ENCODE assay signal across 8 cellular contexts in the genomic region with DNA sequence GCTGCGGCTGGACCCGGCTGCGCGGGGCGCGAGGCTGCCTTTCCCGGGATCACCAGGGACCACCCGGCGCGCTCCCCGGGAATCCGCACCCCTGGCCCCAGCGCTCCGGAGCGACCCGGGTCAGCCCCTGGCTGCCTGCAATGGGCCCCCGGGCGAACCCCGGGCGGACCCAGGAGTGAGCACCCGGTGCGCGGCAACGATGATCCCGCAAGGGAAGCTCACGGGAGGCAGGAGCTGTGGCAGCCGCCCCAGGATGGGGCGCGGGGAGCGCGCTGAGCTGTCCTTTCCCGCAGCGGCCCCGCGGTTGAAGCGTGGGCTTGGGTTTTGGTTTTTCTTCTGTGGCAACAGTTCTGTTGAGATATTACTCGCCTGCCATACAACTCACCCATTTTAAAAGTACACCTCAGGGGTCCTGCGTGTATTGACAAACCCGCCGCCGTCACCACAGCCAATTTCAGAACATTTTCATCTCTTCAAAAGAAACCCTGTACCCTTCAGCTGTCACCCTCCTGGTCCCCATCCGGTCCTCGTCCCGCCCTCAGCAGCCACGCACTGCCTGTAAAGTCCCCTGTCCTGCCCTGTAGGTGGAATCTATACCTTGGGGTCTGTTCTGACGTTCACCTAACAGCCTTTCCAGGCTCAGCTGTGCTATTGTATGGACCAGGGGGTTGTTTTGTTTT. TPM values are rescaled to one million over a fixed set of nuclear protein-coding genes. Genes with fewer than 3 reads are reported as not detected.
DNase-seq lines count a peak whose midpoint lies in the region; ATAC-seq and TF ChIP-seq lines count a peak whose summit lies in the region.

No MANE protein-coding gene starts in this region.

- no peak for ATAC-seq in GM21367 (IDR thresholded peaks at IDR 0.05; ENCODE audit: unreplicated experiment)
- no peak for ATAC-seq in GM18511 (IDR thresholded peaks at IDR 0.05; ENCODE audit: unreplicated experiment)
- ATAC-seq in GM21360 (IDR thresholded peaks at IDR 0.05; ENCODE audit: unreplicated experiment), result no peak

- 0 out of 2 replicates have a peak, but pooled peaks cover 5% of the 10 kb centered on the region for H3K4me1 ChIP-seq in GM23248 (ENCODE audit: insufficient read depth)

- H2AFZ ChIP-seq in GM23248, result no peak overlapping the region

- H3K4me3 ChIP-seq in GM23248, result no peak overlapping the region
- peak overlapping the region; percentile 21 for H3K4me3 ChIP-seq in fibroblast of villous mesenchyme (ENCODE audit: low read depth, low read length)

- no peaks in the 10 kb centered on the region for H3K9me3 ChIP-seq in GM23248 (ENCODE audit: low read depth)

- in situ Hi-C loops in GM23248 (cut with MboI), result no loop called here

- TF ChIP-seq CTCF in fibroblast of villous mesenchyme (IDR thresholded peaks at IDR 0.05; ENCODE audit: insufficient read depth, low read depth, low read length), result no peak

- H3F3A ChIP-seq in GM23248 (ENCODE audit: insufficient read depth), result peaks cover 8% of the 10 kb centered on the region; the same call in 1 of the 2 replicates

- 7 to 8% methylated on average over 40 to 42 of the region's 46 CpGs for WGBS in GM23248 (ENCODE audit: low coverage in 1 of 2, low lambda C conversion rate in 2 of 2, missing lambda C conversion rate in 2 of 2), 2 experiments

- H3K9me2 ChIP-seq in GM23248 (ENCODE audit: insufficient read depth), result no peaks in the 10 kb centered on the region

- H3K27me3 ChIP-seq in GM23248 (replicated peaks; ENCODE audit: insufficient read depth), result peaks cover 32% of the 10 kb centered on the region

- DNase-seq in GM23248 (peak; percentile 34), fibroblast of villous mesenchyme (ENCODE audit: low read depth) (no peak), mucosa of gallbladder (ENCODE audit: low spot score) (no peak)
- DNase-seq in activated CD4-positive, alpha-beta T cell treated with anti-CD3 and anti-CD28 coated beads, Interleukin-2, amount 50 U/mL, for 48 hours, result peak; percentile 58 to 63
- DNase-seq in stimulated activated CD4-positive, alpha-beta T cell treated with anti-CD3 and anti-CD28 coated beads, Interleukin-15, amount 100 ng/mL, for 24 hours, result peak; percentile 67

- H3K4me2 ChIP-seq in GM23248 (ENCODE audit: unreplicated experiment), result no peak overlapping the region

- no peaks in the 10 kb centered on the region for H3K79me2 ChIP-seq in GM23248 (ENCODE audit: insufficient read depth)

- no peak overlapping the region for H3K9ac ChIP-seq in GM23248

- H3K36me3 ChIP-seq in GM23248 (ENCODE audit: low read depth), result no peaks in the 10 kb centered on the region

- H3K27ac ChIP-seq in GM23248, result no peak overlapping the region

- no peaks in the 10 kb centered on the region for H4K20me1 ChIP-seq in GM23248 (ENCODE audit: insufficient read depth)

RNA-seq across cellular contexts. Expression of a gene that starts 12.8 kb away (rescaled TPM):
- 8.2 and 14.1 TPM in 2 replicates for total RNA-seq in GM23248 (2014; rRNA removed; shearing (Covaris generic))
- polyA plus RNA-seq in GM23248 (2016; fragmentation: Nextera tagmentation; extraction: Ambion mirVana), result 34.0 and 37.1 TPM in 2 replicates
- 19.4 and 24.2 TPM in 2 replicates for total RNA-seq in fibroblast of villous mesenchyme
- 31.5 TPM for total RNA-seq in mucosa of gallbladder

RNA-seq across cellular contexts. Expression of a gene that starts 30.5 kb away (rescaled TPM):
- total RNA-seq in GM23248 (2014; rRNA removed; shearing (Covaris generic)), result 30.6 and 31.7 TPM in 2 replicates
- polyA plus RNA-seq in GM23248 (2016; fragmentation: Nextera tagmentation; extraction: Ambion mirVana), result 28.2 and 31.5 TPM in 2 replicates
- 12.6 and 25.0 TPM in 2 replicates for total RNA-seq in fibroblast of villous mesenchyme
- total RNA-seq in mucosa of gallbladder, result 101 TPM

Comparison
In these comparisons a context has a peak if more than half of its experiments do, and no peak if none do; other contexts are left out.
1. DNase-seq: peak in GM23248 (single experiment), activated CD4-positive, alpha-beta T cell treated with anti-CD3 and anti-CD28 coated beads, Interleukin-2, amount 50 U/mL, for 48 hours (2 of 2) and stimulated activated CD4-positive, alpha-beta T cell treated with anti-CD3 and anti-CD28 coated beads, Interleukin-15, amount 100 ng/mL, for 24 hours (single experiment); none in fibroblast of villous mesenchyme (single experiment) and mucosa of gallbladder (single experiment).